In genomic region chr14:23294346-23294733, GRCh38 we compare ENCODE assay signal across 1 cellular context.
A peak's percentile ranks its signal among the peaks of the same experiment; 100 is the strongest.
TF ChIP-seq lines count a peak whose summit lies in the region.

No MANE protein-coding gene starts in this region.

TF ChIP-seq in GM23338, 12 proteins besides CTCF, POLR2A, EP300 and RAD21:
- no peak for TF ChIP-seq EZH2 (IDR thresholded peaks at IDR 0.05; ENCODE audit: low read depth, unreplicated experiment)
- peak; percentile 86 for TF ChIP-seq POLR2AphosphoS5 (IDR thresholded peaks at IDR 0.05; ENCODE audit: low read depth)
- TF ChIP-seq NANOG (IDR thresholded peaks at IDR 0.05; ENCODE audit: borderline replicate concordance), result 0 out of 2 replicates have a peak, but pooled peaks have one; percentile 7
TF ChIP-seq in GM23338: peak in this region for 2.
